8 cellular contexts compared by ENCODE assay signal in the genomic region with DNA sequence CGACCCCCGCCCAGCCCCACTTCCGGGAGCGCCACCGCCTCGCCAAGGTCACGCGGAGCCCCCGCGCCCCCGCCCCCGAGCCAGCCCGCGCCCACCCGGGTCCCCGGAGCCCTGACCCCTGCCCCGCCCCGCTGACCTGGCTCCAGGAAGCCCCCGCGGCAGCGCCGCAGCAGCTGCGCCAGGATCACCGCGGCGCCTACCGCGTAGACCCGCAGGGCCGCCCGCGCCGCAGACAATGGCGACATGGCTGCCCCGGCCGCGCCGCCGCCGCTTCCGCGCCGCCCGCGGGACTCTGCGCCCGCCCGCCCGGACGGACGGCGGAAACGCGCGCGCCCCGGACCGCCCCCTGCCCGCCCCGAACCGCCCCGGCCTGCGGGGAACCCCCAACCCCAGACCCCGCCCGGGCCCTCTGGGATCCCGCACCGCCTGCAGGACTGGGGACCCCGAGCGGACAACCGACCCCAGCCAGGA. TPM values are rescaled to one million over a fixed set of nuclear protein-coding genes. Genes with fewer than 3 reads are reported as not detected.
DNase-seq lines count a peak whose midpoint lies in the region; ATAC-seq, FAIRE-seq and TF ChIP-seq lines count a peak whose summit lies in the region.

A gene with protein sequence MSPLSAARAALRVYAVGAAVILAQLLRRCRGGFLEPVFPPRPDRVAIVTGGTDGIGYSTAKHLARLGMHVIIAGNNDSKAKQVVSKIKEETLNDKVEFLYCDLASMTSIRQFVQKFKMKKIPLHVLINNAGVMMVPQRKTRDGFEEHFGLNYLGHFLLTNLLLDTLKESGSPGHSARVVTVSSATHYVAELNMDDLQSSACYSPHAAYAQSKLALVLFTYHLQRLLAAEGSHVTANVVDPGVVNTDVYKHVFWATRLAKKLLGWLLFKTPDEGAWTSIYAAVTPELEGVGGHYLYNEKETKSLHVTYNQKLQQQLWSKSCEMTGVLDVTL (minus strand): TSS at position 296 of the 471 bp plus-strand sequence. CDS start 51 bp downstream, at position 245.
Gene ZBED1, minus strand, starts transcription at position 296 of the 471 bp plus-strand sequence. CDS start 10,257 bp downstream, outside the sequence.

- FAIRE-seq in GM12891 (lab: Jason Lieb, UNC) (peak; percentile 20), bronchial epithelial cell (lab: Jason Lieb, UNC) (no peak)

- peak; percentile 69 for DNase-seq in GM12891 (ENCODE audit: insufficient read length, low spot score)
- DNase-seq in T follicular helper cell (ENCODE audit: low read depth) = peak; percentile 9
- no peak for DNase-seq in bronchial epithelial cell (ENCODE audit: low read depth)
- DNase-seq in left kidney (ENCODE audit: low read depth, low spot score) = peak; percentile 66
- DNase-seq in stimulated activated CD4-positive, alpha-beta T cell treated with anti-CD3 and anti-CD28 coated beads, TNF-alpha, amount 100 ng/mL, for 4 hours (ENCODE audit: low read depth in 3 of 3) = peak in 2 of 3 experiments; percentile 15 to 50
- DNase-seq in SIG-M5 (lab: John Stamatoyannopoulos, UW) = no peak

- peak within 1 kb of the TSS; percentile 67 for H3K4me3 ChIP-seq in bronchial epithelial cell (ENCODE audit: low read depth, low read length)

- TF ChIP-seq POLR2A in GM12891 (IDR thresholded peaks at IDR 0.05; ENCODE audit: low read depth, low read length) = peak; percentile 31; the same call in 1 of the 2 replicates

- ATAC-seq in HG02870 (IDR thresholded peaks at IDR 0.05; ENCODE audit: unreplicated experiment) (peak; percentile 43), GM18520 (IDR thresholded peaks at IDR 0.05; ENCODE audit: unreplicated experiment) (no peak)

- no peak for TF ChIP-seq CTCF in bronchial epithelial cell (IDR thresholded peaks at IDR 0.05; ENCODE audit: insufficient read depth, low read length, severe bottlenecking)

- no peaks in the 10 kb centered on the region for H3K27me3 ChIP-seq in bronchial epithelial cell (ENCODE audit: control insufficient read depth, insufficient read depth, low read length)

- H3K36me3 ChIP-seq in bronchial epithelial cell (ENCODE audit: control insufficient read depth, insufficient read depth, low read length) = no peaks in the 10 kb centered on the region

TF ChIP-seq in GM12891, 5 proteins besides CTCF, POLR2A, EP300 and RAD21:
- peak; percentile 43; the same call in 1 of the 2 replicates for TF ChIP-seq POLR2AphosphoS5 (IDR thresholded peaks at IDR 0.05; ENCODE audit: low read depth, low read length)
- no peak for TF ChIP-seq TAF1 (IDR thresholded peaks at IDR 0.05; ENCODE audit: low read depth, low read length)

RNA-seq across cellular contexts. Expression of the first gene that starts in this region (rescaled TPM):
- polyA plus RNA-seq in GM12891 (2012; ENCODE audit: low read depth, missing spikeins) = 19.1 TPM
- total RNA-seq in bronchial epithelial cell = 14.1 and 19.0 TPM in 2 replicates

RNA-seq across cellular contexts. Expression of gene ZBED1, which starts in this region (rescaled TPM):
- 26.6 TPM for polyA plus RNA-seq in GM12891 (2012; ENCODE audit: low read depth, missing spikeins)
- 11.6 and 18.1 TPM in 2 replicates for total RNA-seq in bronchial epithelial cell

Comparison
In these comparisons a context has a peak if more than half of its experiments do, and no peak if none do; other contexts are left out.
1. DNase-seq: peak in GM12891 (single experiment), T follicular helper cell (single experiment), left kidney (single experiment) and stimulated activated CD4-positive, alpha-beta T cell treated with anti-CD3 and anti-CD28 coated beads, TNF-alpha, amount 100 ng/mL, for 4 hours (2 of 3); none in bronchial epithelial cell (single experiment) and SIG-M5 (single experiment).